In genomic region chr20:31716818-31717477, GRCh38 we compare ENCODE assay signal across 8 cellular contexts. TPM values are rescaled to one million over a fixed set of nuclear protein-coding genes. Genes with fewer than 3 reads are reported as not detected.
DNase-seq lines count a peak whose midpoint lies in the region; ATAC-seq and TF ChIP-seq lines count a peak whose summit lies in the region.

No MANE protein-coding gene starts in this region.

- DNase-seq in CD4-positive, CD25-positive, alpha-beta regulatory T cell: no peak
- no peak for DNase-seq in HCT116 (ENCODE audit: low read depth, low spot score)
- DNase-seq in activated naive CD8-positive, alpha-beta T cell treated with anti-CD3 and anti-CD28 coated beads, Interleukin-2, amount 10 ng/mL, durations not matched to agents 7 days and 5 days: no peak
- no peak for DNase-seq in DMS153 (lab: John Stamatoyannopoulos, UW)
- no peak for DNase-seq in SW480 (ENCODE audit: low spot score)

- peaks cover 93% of the 10 kb centered on the region for H3K4me1 ChIP-seq in CD4-positive, CD25-positive, alpha-beta regulatory T cell (ENCODE audit: control insufficient read depth, insufficient read depth, low read length, poor library complexity, severe bottlenecking)
- H3K4me1 ChIP-seq in HCT116 (ENCODE audit: control insufficient read depth in 1 of 2, insufficient read depth in 2 of 2, low read length in 2 of 2): peaks cover 90 to 99% of the 10 kb centered on the region in 2 experiments
- H3K4me1 ChIP-seq in mesodermal cell (ENCODE audit: control insufficient read depth, insufficient read depth, low read length, poor library complexity, severe bottlenecking): peaks cover 80% of the 10 kb centered on the region

- peak overlapping the region; percentile 77 for H3K4me3 ChIP-seq in CD4-positive, CD25-positive, alpha-beta regulatory T cell (ENCODE audit: low read depth, low read length)
- H3K4me3 ChIP-seq in HCT116 (replicated peaks in 1 of 2; ENCODE audit: low read depth in 1 of 2, low read length in 2 of 2): no peak overlapping the region
- no peak overlapping the region for H3K4me3 ChIP-seq in mesodermal cell (ENCODE audit: extremely low read depth, insufficient read depth, low read length, poor library complexity, severe bottlenecking)

- H3K27ac Mint-ChIP-seq in CD4-positive, CD25-positive, alpha-beta regulatory T cell: peak overlapping the region; percentile 75 to 92 (median 90)
- peak overlapping the region; percentile 7 for H3K27ac Mint-ChIP-seq in activated naive CD8-positive, alpha-beta T cell treated with anti-CD3 and anti-CD28 coated beads, Interleukin-2, amount 10 ng/mL, durations not matched to agents 7 days and 5 days

- CTCF ChIA-PET in HCT116 (lab: Charles Lee): interaction anchor here (1.2 to 2.6 kb wide), 2 partner anchors 55 to 83 kb away, joined by 5 to 8 read pairs; no protein-coding TSS in a partner anchor

- peak overlapping the region; percentile 49 for H3K9ac ChIP-seq in HCT116 (ENCODE audit: low read length)

- peak overlapping the region; percentile 80 to 96 (median 90) for H3K4me3 Mint-ChIP-seq in CD4-positive, CD25-positive, alpha-beta regulatory T cell
- H3K4me3 Mint-ChIP-seq in activated naive CD8-positive, alpha-beta T cell treated with anti-CD3 and anti-CD28 coated beads, Interleukin-2, amount 10 ng/mL, durations not matched to agents 7 days and 5 days: peak overlapping the region; percentile 85

- TF ChIP-seq RAD21 in HCT116 (IDR thresholded peaks at IDR 0.05; ENCODE audit: low read depth): no peak

- intact Hi-C loops in HCT116 (cut with micrococcal nuclease): no loop called here

- H2AFZ ChIP-seq in HCT116 (ENCODE audit: low read depth, low read length, poor library complexity, severe bottlenecking): no peak overlapping the region

- H3K4me1 Mint-ChIP-seq in CD4-positive, CD25-positive, alpha-beta regulatory T cell: peaks cover 35 to 98% (median 80%) of the 10 kb centered on the region in 4 donors
- H3K4me1 Mint-ChIP-seq in activated naive CD8-positive, alpha-beta T cell treated with anti-CD3 and anti-CD28 coated beads, Interleukin-2, amount 10 ng/mL, durations not matched to agents 7 days and 5 days: peaks cover 73% of the 10 kb centered on the region

- H3K4me2 ChIP-seq in HCT116 (ENCODE audit: low read length): peak overlapping the region; percentile 80

- no peak for TF ChIP-seq CTCF in HCT116 (IDR thresholded peaks at IDR 0.05 in 2 of 3, conservative IDR thresholded peaks at IDR 0.05 in 1 of 3; ENCODE audit: borderline replicate concordance in 1 of 3, insufficient read depth in 1 of 3, low read depth in 2 of 3, low read length in 2 of 3)

- H3K9me2 ChIP-seq in HCT116 (ENCODE audit: insufficient read depth): no peaks in the 10 kb centered on the region

- 85 to 92% methylated on average over 1 to 4 of the region's 5 CpGs for WGBS in mesodermal cell (ENCODE audit: insufficient coverage in 2 of 2), 2 experiments

- ATAC-seq in CD4-positive, CD25-positive, alpha-beta regulatory T cell (ENCODE audit: low read depth in 2 of 2): no peak
- ATAC-seq in HCT116 (no peak), HG03342 (IDR thresholded peaks at IDR 0.05; ENCODE audit: unreplicated experiment) (no peak), HG02763 (IDR thresholded peaks at IDR 0.05; ENCODE audit: unreplicated experiment) (no peak)
- no peak for ATAC-seq in activated naive CD8-positive, alpha-beta T cell treated with anti-CD3 and anti-CD28 coated beads, Interleukin-2, amount 10 ng/mL, durations not matched to agents 7 days and 5 days (ENCODE audit: low read depth)

- RAD21 ChIA-PET in HCT116 (lab: Charles Lee; ENCODE audit: low non-redundant PET in 1 of 2, low total read pairs in 2 of 2, uncharacterized antibody in 2 of 2, unreplicated experiment in 2 of 2): no interaction called here

- H3K36me3 ChIP-seq in CD4-positive, CD25-positive, alpha-beta regulatory T cell (ENCODE audit: control insufficient read depth, insufficient read depth, low read length): peaks cover 7% of the 10 kb centered on the region
- H3K36me3 ChIP-seq in HCT116 (ENCODE audit: control insufficient read depth in 1 of 2, insufficient read depth in 2 of 2, low read length in 2 of 2) (peaks cover 5 to 68% of the 10 kb centered on the region in 2 experiments), mesodermal cell (ENCODE audit: control insufficient read depth, insufficient read depth, low read length) (peaks cover 61% of the 10 kb centered on the region)

- H3K9me3 Mint-ChIP-seq in CD4-positive, CD25-positive, alpha-beta regulatory T cell: no peaks in the 10 kb centered on the region
- H3K9me3 Mint-ChIP-seq in activated naive CD8-positive, alpha-beta T cell treated with anti-CD3 and anti-CD28 coated beads, Interleukin-2, amount 10 ng/mL, durations not matched to agents 7 days and 5 days: no peaks in the 10 kb centered on the region

- H3K27me3 ChIP-seq in CD4-positive, CD25-positive, alpha-beta regulatory T cell (ENCODE audit: control insufficient read depth, insufficient read depth, low read length): no peaks in the 10 kb centered on the region
- H3K27me3 ChIP-seq in HCT116 (ENCODE audit: insufficient read depth, low read length): no peaks in the 10 kb centered on the region

- no peak for TF ChIP-seq POLR2A in HCT116 (IDR thresholded peaks at IDR 0.05; ENCODE audit: borderline replicate concordance, extremely low read depth, insufficient read depth, insufficient read length)

- H4K20me1 ChIP-seq in HCT116 (ENCODE audit: insufficient read depth): no peaks in the 10 kb centered on the region

- no peaks in the 10 kb centered on the region for H3K9me3 ChIP-seq in CD4-positive, CD25-positive, alpha-beta regulatory T cell (ENCODE audit: control insufficient read depth in 2 of 2, low read length in 2 of 2)
- H3K9me3 ChIP-seq in HCT116 (ENCODE audit: control insufficient read depth in 1 of 2, insufficient read depth in 1 of 2, low read depth in 1 of 2, low read length in 2 of 2) (no peaks in the 10 kb centered on the region), mesodermal cell (ENCODE audit: control insufficient read depth, low read length) (no peaks in the 10 kb centered on the region)

- peaks cover 37% of the 10 kb centered on the region for H3K36me3 Mint-ChIP-seq in CD4-positive, CD25-positive, alpha-beta regulatory T cell
- peaks cover 74% of the 10 kb centered on the region for H3K36me3 Mint-ChIP-seq in activated naive CD8-positive, alpha-beta T cell treated with anti-CD3 and anti-CD28 coated beads, Interleukin-2, amount 10 ng/mL, durations not matched to agents 7 days and 5 days

- H3K27me3 Mint-ChIP-seq in CD4-positive, CD25-positive, alpha-beta regulatory T cell: no peaks in the 10 kb centered on the region
- no peaks in the 10 kb centered on the region for H3K27me3 Mint-ChIP-seq in activated naive CD8-positive, alpha-beta T cell treated with anti-CD3 and anti-CD28 coated beads, Interleukin-2, amount 10 ng/mL, durations not matched to agents 7 days and 5 days

- peaks cover 100% of the 10 kb centered on the region for H3K79me2 ChIP-seq in HCT116 (ENCODE audit: insufficient read depth, low read length)

- BruUV-seq in HCT116 (replicated peaks; lab: Mats Ljungman, UMichigan): no TSS peak

- POLR2A ChIA-PET in HCT116 (lab: Charles Lee): interaction anchor here (0.9 to 4.5 kb wide), 6 partner anchors 12 to 143 kb away, joined by 3 to 40 read pairs (median 4); no protein-coding TSS in a partner anchor
- POLR2A ChIA-PET in activated naive CD8-positive, alpha-beta T cell treated with anti-CD3 and anti-CD28 coated beads, Interleukin-2, amount 10 ng/mL, durations not matched to agents 7 days and 5 days (lab: Charles Lee): interaction anchor here (0.6 to 8.1 kb wide), 8 partner anchors 17 to 76 kb away, joined by 3 to 149 read pairs (median 4); no protein-coding TSS in a partner anchor

- peak overlapping the region; percentile 45 for H3K27ac ChIP-seq in CD4-positive, CD25-positive, alpha-beta regulatory T cell (ENCODE audit: insufficient read depth, low read length, poor library complexity, severe bottlenecking)
- H3K27ac ChIP-seq in HCT116 (ENCODE audit: low read depth, low read length) (peak overlapping the region; percentile 98), mesodermal cell (ENCODE audit: low read depth, low read length, severe bottlenecking) (peak overlapping the region; percentile 13)

TF ChIP-seq in HCT116, 20 proteins besides CTCF, POLR2A, EP300 and RAD21 (continues in another document):
- no peak for TF ChIP-seq JUND (IDR thresholded peaks at IDR 0.05)
- no peak for TF ChIP-seq EZH2 (IDR thresholded peaks at IDR 0.05)
- TF ChIP-seq CBX3 (IDR thresholded peaks at IDR 0.05; ENCODE audit: low read depth): no peak
- no peak for TF ChIP-seq ZFX (IDR thresholded peaks at IDR 0.05)
- TF ChIP-seq SRF (IDR thresholded peaks at IDR 0.05; ENCODE audit: low read depth): no peak
- TF ChIP-seq ELF1 (IDR thresholded peaks at IDR 0.05; ENCODE audit: borderline replicate concordance, low read depth): no peak
- no peak for TF ChIP-seq CEBPB (IDR thresholded peaks at IDR 0.05; ENCODE audit: low read depth)
- TF ChIP-seq SIN3A (IDR thresholded peaks at IDR 0.05; ENCODE audit: low read depth): no peak

RNA-seq across cellular contexts. Expression of gene BCL2L1, which starts 5.7 kb away (rescaled TPM):
- 38.1 TPM for total RNA-seq in CD4-positive, CD25-positive, alpha-beta regulatory T cell
- 10 to 100 TPM; 15.5 to 19.6 (median 17.3) TPM for polyA plus RNA-seq in CD4-positive, CD25-positive, alpha-beta regulatory T cell
- total RNA-seq in HCT116 (2021; ENCODE audit: unreplicated experiment): 226 TPM
- polyA plus RNA-seq in HCT116 (2012): 186 and 209 TPM in 2 replicates
- 10 to 100 TPM; 61.7 to 64.5 TPM for total RNA-seq in activated naive CD8-positive, alpha-beta T cell treated with anti-CD3 and anti-CD28 coated beads, Interleukin-2, amount 10 ng/mL, durations not matched to agents 7 days and 5 days
- polyA plus RNA-seq in mesodermal cell (2013, experiment 1 of 2): 39.7 TPM
- polyA plus RNA-seq in mesodermal cell (2013, experiment 2 of 2): 34.7 TPM

RNA-seq across cellular contexts. Expression of gene TPX2, which starts 22.1 kb away (rescaled TPM):
- total RNA-seq in CD4-positive, CD25-positive, alpha-beta regulatory T cell: 5.4 TPM
- polyA plus RNA-seq in CD4-positive, CD25-positive, alpha-beta regulatory T cell: 1 to 10 TPM; 3.1 to 6.3 (median 3.8) TPM
- total RNA-seq in HCT116 (2021; ENCODE audit: unreplicated experiment): 163 TPM
- 94.9 and 129 TPM in 2 replicates for polyA plus RNA-seq in HCT116 (2012)
- 100 to 1,000 TPM; 111 to 114 TPM for total RNA-seq in activated naive CD8-positive, alpha-beta T cell treated with anti-CD3 and anti-CD28 coated beads, Interleukin-2, amount 10 ng/mL, durations not matched to agents 7 days and 5 days
- polyA plus RNA-seq in mesodermal cell (2013, experiment 1 of 2): 94.0 TPM
- 110 TPM for polyA plus RNA-seq in mesodermal cell (2013, experiment 2 of 2)

Comparison
In these comparisons a context has a peak if more than half of its experiments do, and no peak if none do; other contexts are left out.
1. H3K27ac ChIP-seq: peak in every context shown above with its lines; median percentile 98 in HCT116; 45 in CD4-positive, CD25-positive, alpha-beta regulatory T cell; 13 in mesodermal cell.
2. RNA of gene TPX2, which starts 22.1 kb away (total RNA-seq): 163 TPM in HCT116 (single experiment) and 111 to 114 TPM in activated naive CD8-positive, alpha-beta T cell treated with anti-CD3 and anti-CD28 coated beads, Interleukin-2, amount 10 ng/mL, durations not matched to agents 7 days and 5 days; 5.4 TPM in CD4-positive, CD25-positive, alpha-beta regulatory T cell (single experiment); every median in the first group is over 10 times any median in the second.